25 cellular contexts compared by ENCODE assay signal in genomic region chr14:50213795-50214194, GRCh38.
"Had no signal": no experiment of that assay in that cellular context is flagged by ENCODE, and none has a peak within 500 bp of the region (broad histone marks: within the 10 kb centered on the region; RNA-seq: fewer than 3 reads in every experiment).

No MANE protein-coding gene starts in this region.

- H3K9me3 ChIP-seq: colonic mucosa, esophagus muscularis mucosa, gastroesophageal sphincter, heart left ventricle, left lung, lower lobe of right lung, mucosa of descending colon had no signal

- FAIRE-seq: endothelial cell of umbilical vein, frontal cortex, kidney had no signal

- H3K36me3 ChIP-seq: colonic mucosa, esophagus muscularis mucosa, gastroesophageal sphincter, heart left ventricle, left lung, lower lobe of right lung had no signal

- H3K27me3 ChIP-seq: colonic mucosa, dorsolateral prefrontal cortex, esophagus muscularis mucosa, foreskin keratinocyte, gastroesophageal sphincter, heart left ventricle, hepatocyte, left lung had no signal

- DNase-seq: colonic mucosa; cortex of kidney; dermis blood vessel endothelial cell; dorsolateral prefrontal cortex; effector CD4-positive, alpha-beta T cell; effector memory CD4-positive, alpha-beta T cell; foreskin keratinocyte; heart left ventricle; hypothalamus; immature natural killer cell; islet precursor cell; kidney; kidney glomerular epithelial cell; left cardiac atrium; left lung; left ventricle myocardium superior; lower lobe of right lung; mesenchymal stem cell; mucosa of descending colon; naive B cell had no signal

- H3K4me3 ChIP-seq: colonic mucosa, dorsolateral prefrontal cortex, esophagus muscularis mucosa, gastroesophageal sphincter, heart left ventricle, hepatocyte, left lung, lower lobe of right lung, mucosa of descending colon had no signal

- H3K27ac ChIP-seq: colonic mucosa, dorsolateral prefrontal cortex, esophagus muscularis mucosa, foreskin keratinocyte, gastroesophageal sphincter, hepatocyte, left lung, lower lobe of right lung had no signal

- H3K4me1 ChIP-seq: colonic mucosa, foreskin keratinocyte had no signal

- ATAC-seq: foreskin keratinocyte, gastroesophageal sphincter, heart left ventricle, left cardiac atrium, left lung, left ventricle myocardium superior, lower lobe of right lung, mucosa of descending colon had no signal

- H3K4me2 ChIP-seq: hepatocyte had no signal

- H2AFZ ChIP-seq: hepatocyte had no signal
